2 cellular contexts compared by ENCODE assay signal in the genomic region with DNA sequence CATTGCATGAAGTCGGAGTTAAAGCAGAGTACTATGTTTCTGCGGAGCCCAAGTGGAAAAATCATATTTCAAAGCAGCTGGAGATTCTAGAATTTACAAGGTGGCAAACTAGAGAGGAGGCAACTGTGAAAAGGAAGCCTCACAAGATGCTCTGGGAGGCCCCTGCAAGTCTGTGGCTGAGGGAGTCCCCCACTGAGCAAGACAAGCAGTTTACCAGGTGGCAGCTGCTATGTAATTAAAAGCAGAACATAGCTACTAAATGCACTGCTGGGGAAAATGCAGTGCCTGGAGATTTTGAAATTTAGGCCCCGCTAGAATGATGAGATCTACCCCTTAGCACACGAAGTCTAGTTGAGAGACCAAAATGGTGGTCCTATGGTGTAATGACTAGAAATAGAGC.
TF ChIP-seq lines count a peak whose summit lies in the region.

No MANE protein-coding gene starts in this region.

TF ChIP-seq in neural cell, 6 proteins besides CTCF, POLR2A, EP300 and RAD21:
- TF ChIP-seq, protein P1, sequence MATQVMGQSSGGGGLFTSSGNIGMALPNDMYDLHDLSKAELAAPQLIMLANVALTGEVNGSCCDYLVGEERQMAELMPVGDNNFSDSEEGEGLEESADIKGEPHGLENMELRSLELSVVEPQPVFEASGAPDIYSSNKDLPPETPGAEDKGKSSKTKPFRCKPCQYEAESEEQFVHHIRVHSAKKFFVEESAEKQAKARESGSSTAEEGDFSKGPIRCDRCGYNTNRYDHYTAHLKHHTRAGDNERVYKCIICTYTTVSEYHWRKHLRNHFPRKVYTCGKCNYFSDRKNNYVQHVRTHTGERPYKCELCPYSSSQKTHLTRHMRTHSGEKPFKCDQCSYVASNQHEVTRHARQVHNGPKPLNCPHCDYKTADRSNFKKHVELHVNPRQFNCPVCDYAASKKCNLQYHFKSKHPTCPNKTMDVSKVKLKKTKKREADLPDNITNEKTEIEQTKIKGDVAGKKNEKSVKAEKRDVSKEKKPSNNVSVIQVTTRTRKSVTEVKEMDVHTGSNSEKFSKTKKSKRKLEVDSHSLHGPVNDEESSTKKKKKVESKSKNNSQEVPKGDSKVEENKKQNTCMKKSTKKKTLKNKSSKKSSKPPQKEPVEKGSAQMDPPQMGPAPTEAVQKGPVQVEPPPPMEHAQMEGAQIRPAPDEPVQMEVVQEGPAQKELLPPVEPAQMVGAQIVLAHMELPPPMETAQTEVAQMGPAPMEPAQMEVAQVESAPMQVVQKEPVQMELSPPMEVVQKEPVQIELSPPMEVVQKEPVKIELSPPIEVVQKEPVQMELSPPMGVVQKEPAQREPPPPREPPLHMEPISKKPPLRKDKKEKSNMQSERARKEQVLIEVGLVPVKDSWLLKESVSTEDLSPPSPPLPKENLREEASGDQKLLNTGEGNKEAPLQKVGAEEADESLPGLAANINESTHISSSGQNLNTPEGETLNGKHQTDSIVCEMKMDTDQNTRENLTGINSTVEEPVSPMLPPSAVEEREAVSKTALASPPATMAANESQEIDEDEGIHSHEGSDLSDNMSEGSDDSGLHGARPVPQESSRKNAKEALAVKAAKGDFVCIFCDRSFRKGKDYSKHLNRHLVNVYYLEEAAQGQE (IDR thresholded peaks at IDR 0.05; ENCODE audit: borderline replicate concordance), result no peak
- TF ChIP-seq POLR2AphosphoS5 (IDR thresholded peaks at IDR 0.05) (no peak), EZH2 (IDR thresholded peaks at IDR 0.05; ENCODE audit: borderline replicate concordance, insufficient read depth, low read length, poor library complexity, severe bottlenecking) (no peak), SMC3 (conservative IDR thresholded peaks at IDR 0.05; ENCODE audit: poor library complexity) (no peak), MXI1 (conservative IDR thresholded peaks at IDR 0.05; ENCODE audit: poor library complexity, severe bottlenecking) (no peak), TAF1 (IDR thresholded peaks at IDR 0.05; ENCODE audit: low read depth) (no peak)

TF ChIP-seq in WTC11, 78 proteins besides CTCF, POLR2A, EP300 and RAD21 (continued from another document):
- TF ChIP-seq, protein P2, sequence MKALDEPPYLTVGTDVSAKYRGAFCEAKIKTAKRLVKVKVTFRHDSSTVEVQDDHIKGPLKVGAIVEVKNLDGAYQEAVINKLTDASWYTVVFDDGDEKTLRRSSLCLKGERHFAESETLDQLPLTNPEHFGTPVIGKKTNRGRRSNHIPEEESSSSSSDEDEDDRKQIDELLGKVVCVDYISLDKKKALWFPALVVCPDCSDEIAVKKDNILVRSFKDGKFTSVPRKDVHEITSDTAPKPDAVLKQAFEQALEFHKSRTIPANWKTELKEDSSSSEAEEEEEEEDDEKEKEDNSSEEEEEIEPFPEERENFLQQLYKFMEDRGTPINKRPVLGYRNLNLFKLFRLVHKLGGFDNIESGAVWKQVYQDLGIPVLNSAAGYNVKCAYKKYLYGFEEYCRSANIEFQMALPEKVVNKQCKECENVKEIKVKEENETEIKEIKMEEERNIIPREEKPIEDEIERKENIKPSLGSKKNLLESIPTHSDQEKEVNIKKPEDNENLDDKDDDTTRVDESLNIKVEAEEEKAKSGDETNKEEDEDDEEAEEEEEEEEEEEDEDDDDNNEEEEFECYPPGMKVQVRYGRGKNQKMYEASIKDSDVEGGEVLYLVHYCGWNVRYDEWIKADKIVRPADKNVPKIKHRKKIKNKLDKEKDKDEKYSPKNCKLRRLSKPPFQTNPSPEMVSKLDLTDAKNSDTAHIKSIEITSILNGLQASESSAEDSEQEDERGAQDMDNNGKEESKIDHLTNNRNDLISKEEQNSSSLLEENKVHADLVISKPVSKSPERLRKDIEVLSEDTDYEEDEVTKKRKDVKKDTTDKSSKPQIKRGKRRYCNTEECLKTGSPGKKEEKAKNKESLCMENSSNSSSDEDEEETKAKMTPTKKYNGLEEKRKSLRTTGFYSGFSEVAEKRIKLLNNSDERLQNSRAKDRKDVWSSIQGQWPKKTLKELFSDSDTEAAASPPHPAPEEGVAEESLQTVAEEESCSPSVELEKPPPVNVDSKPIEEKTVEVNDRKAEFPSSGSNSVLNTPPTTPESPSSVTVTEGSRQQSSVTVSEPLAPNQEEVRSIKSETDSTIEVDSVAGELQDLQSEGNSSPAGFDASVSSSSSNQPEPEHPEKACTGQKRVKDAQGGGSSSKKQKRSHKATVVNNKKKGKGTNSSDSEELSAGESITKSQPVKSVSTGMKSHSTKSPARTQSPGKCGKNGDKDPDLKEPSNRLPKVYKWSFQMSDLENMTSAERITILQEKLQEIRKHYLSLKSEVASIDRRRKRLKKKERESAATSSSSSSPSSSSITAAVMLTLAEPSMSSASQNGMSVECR (CRISPR knock-in tag; IDR thresholded peaks at IDR 0.05; ENCODE audit: borderline replicate concordance), result no peak
- no peak for TF ChIP-seq ATF1 (CRISPR knock-in tag; IDR thresholded peaks at IDR 0.05)
- TF ChIP-seq ZNF219 (CRISPR knock-in tag; IDR thresholded peaks at IDR 0.05; ENCODE audit: borderline replicate concordance), result no peak
- TF ChIP-seq, protein P3, sequence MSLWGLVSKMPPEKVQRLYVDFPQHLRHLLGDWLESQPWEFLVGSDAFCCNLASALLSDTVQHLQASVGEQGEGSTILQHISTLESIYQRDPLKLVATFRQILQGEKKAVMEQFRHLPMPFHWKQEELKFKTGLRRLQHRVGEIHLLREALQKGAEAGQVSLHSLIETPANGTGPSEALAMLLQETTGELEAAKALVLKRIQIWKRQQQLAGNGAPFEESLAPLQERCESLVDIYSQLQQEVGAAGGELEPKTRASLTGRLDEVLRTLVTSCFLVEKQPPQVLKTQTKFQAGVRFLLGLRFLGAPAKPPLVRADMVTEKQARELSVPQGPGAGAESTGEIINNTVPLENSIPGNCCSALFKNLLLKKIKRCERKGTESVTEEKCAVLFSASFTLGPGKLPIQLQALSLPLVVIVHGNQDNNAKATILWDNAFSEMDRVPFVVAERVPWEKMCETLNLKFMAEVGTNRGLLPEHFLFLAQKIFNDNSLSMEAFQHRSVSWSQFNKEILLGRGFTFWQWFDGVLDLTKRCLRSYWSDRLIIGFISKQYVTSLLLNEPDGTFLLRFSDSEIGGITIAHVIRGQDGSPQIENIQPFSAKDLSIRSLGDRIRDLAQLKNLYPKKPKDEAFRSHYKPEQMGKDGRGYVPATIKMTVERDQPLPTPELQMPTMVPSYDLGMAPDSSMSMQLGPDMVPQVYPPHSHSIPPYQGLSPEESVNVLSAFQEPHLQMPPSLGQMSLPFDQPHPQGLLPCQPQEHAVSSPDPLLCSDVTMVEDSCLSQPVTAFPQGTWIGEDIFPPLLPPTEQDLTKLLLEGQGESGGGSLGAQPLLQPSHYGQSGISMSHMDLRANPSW (CRISPR knock-in tag; conservative IDR thresholded peaks at IDR 0.05; ENCODE audit: low read depth), result no peak
- TF ChIP-seq, protein P4, sequence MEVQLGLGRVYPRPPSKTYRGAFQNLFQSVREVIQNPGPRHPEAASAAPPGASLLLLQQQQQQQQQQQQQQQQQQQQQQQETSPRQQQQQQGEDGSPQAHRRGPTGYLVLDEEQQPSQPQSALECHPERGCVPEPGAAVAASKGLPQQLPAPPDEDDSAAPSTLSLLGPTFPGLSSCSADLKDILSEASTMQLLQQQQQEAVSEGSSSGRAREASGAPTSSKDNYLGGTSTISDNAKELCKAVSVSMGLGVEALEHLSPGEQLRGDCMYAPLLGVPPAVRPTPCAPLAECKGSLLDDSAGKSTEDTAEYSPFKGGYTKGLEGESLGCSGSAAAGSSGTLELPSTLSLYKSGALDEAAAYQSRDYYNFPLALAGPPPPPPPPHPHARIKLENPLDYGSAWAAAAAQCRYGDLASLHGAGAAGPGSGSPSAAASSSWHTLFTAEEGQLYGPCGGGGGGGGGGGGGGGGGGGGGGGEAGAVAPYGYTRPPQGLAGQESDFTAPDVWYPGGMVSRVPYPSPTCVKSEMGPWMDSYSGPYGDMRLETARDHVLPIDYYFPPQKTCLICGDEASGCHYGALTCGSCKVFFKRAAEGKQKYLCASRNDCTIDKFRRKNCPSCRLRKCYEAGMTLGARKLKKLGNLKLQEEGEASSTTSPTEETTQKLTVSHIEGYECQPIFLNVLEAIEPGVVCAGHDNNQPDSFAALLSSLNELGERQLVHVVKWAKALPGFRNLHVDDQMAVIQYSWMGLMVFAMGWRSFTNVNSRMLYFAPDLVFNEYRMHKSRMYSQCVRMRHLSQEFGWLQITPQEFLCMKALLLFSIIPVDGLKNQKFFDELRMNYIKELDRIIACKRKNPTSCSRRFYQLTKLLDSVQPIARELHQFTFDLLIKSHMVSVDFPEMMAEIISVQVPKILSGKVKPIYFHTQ (CRISPR knock-in tag; IDR thresholded peaks at IDR 0.05), result no peak
- no peak for TF ChIP-seq ZNF121 (CRISPR knock-in tag; IDR thresholded peaks at IDR 0.05)
